ENCODE assay signal across 9 cellular contexts in the genomic region with DNA sequence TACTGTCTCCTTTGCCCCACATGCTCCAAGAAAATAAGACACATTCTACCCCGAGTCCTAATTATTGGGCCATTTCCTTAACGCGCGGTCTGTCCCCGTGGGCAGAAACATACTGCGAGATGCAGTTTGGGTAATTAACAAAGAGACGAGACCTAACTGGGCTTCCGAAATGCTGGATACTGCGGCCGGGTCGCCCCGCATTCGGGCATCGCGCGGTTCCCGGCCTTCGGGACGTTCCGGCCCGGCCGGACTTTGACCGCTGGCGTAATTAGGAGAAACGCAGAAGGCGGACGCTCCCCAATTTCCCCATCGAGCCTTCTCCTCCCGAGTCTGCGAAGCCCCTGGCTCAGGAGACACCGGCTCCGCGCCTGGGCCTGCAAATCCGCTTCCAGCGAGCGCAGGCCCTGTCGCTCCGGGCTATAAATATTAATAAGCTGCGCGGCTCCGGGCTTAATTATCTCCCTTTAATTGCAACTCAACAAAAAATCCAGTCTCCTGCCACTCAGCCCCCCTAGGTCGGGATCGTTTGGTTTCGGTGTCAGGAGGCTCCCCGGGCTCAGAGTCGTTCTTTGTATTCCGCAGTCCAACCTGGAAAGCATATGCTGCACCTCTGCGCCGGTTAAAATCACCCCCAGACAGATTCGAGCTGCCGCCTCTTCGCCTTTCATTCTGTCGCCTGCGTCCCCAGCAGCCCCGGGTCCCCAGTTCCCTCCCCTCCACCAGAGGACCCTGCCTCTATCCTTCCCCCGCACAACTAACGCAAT.
DNase-seq lines count a peak whose midpoint lies in the region; ATAC-seq lines count a peak whose summit lies in the region.
"Had no signal": no experiment of that assay in that cellular context is flagged by ENCODE, and none has a peak within 500 bp of the region (broad histone marks: within the 10 kb centered on the region; RNA-seq: fewer than 3 reads in every experiment).

No MANE protein-coding gene starts in this region.

- H3K4me3 ChIP-seq in duodenal mucosa (ENCODE audit: low read depth in 1 of 2, low read length in 2 of 2), result peak overlapping the region; percentile 50 to 54

- peaks cover 47 to 51% of the 10 kb centered on the region in 2 donors for H3K27me3 Mint-ChIP-seq in natural killer cell treated with Interleukin-12 subunit alpha and Interleukin-12 subunit beta and Interleukin-15 and Interleukin-18, amount 100 ng/mL, for 72 hours

- H3K36me3 Mint-ChIP-seq in natural killer cell treated with Interleukin-12 subunit alpha and Interleukin-12 subunit beta and Interleukin-15 and Interleukin-18, amount 100 ng/mL, for 72 hours, result no peaks in the 10 kb centered on the region

- H3K9me3 Mint-ChIP-seq in natural killer cell treated with Interleukin-12 subunit alpha and Interleukin-12 subunit beta and Interleukin-15 and Interleukin-18, amount 100 ng/mL, for 72 hours, result no peaks in the 10 kb centered on the region

- no peak overlapping the region for H3K9ac ChIP-seq in duodenal mucosa (ENCODE audit: low read depth in 1 of 2, low read length in 2 of 2)

- H3K27me3 ChIP-seq in duodenal mucosa (ENCODE audit: control insufficient read depth in 1 of 2, insufficient read depth in 2 of 2, low read length in 2 of 2), result peaks cover 43 to 58% of the 10 kb centered on the region in 2 donors

- no peak overlapping the region for H3K27ac Mint-ChIP-seq in natural killer cell treated with Interleukin-12 subunit alpha and Interleukin-12 subunit beta and Interleukin-15 and Interleukin-18, amount 100 ng/mL, for 72 hours

- H3K9me3 ChIP-seq in duodenal mucosa (ENCODE audit: control insufficient read depth in 1 of 2, low read length in 2 of 2), result no peaks in the 10 kb centered on the region

- DNase-seq in stimulated activated CD4-positive, alpha-beta T cell treated with anti-CD3 and anti-CD28 coated beads, Interleukin-15, amount 100 ng/mL, for 24 hours, result peak; percentile 7
- no peak for DNase-seq in stimulated activated CD4-positive, alpha-beta T cell treated with anti-CD3 and anti-CD28 coated beads, Interleukin-4, amount 100 ng/mL, for 4 hours
- DNase-seq in natural killer cell treated with Interleukin-12 subunit alpha and Interleukin-12 subunit beta and Interleukin-15 and Interleukin-18, amount 100 ng/mL, for 72 hours (ENCODE audit: low spot score), result no peak
- no peak for DNase-seq in NCI-H2171 treated with DMSO at 0.1 percent for 48 hours (lab: John Stamatoyannopoulos, UW)
- no peak for DNase-seq in HUDEP-2 (lab: John Stamatoyannopoulos, UW; ENCODE audit: unreplicated experiment in 76 of 76)

- peaks cover 0 to 18% of the 10 kb centered on the region in 2 donors for H3K4me1 ChIP-seq in duodenal mucosa (ENCODE audit: control insufficient read depth in 1 of 2, insufficient read depth in 2 of 2, low read length in 2 of 2)

- ATAC-seq in natural killer cell treated with Interleukin-12 subunit alpha and Interleukin-12 subunit beta and Interleukin-15 and Interleukin-18, amount 100 ng/mL, for 72 hours, result no peak
- ATAC-seq in GM21381 (IDR thresholded peaks at IDR 0.05; ENCODE audit: unreplicated experiment) (no peak), HG02763 (IDR thresholded peaks at IDR 0.05; ENCODE audit: unreplicated experiment) (no peak)
- ATAC-seq: left lobe of liver had no signal

- peak overlapping the region; percentile 77 for H3K4me3 Mint-ChIP-seq in natural killer cell treated with Interleukin-12 subunit alpha and Interleukin-12 subunit beta and Interleukin-15 and Interleukin-18, amount 100 ng/mL, for 72 hours

- H3K27ac ChIP-seq in duodenal mucosa (ENCODE audit: low read depth, low read length), result no peak overlapping the region

- peaks cover 15 to 29% of the 10 kb centered on the region in 2 donors for H3K4me1 Mint-ChIP-seq in natural killer cell treated with Interleukin-12 subunit alpha and Interleukin-12 subunit beta and Interleukin-15 and Interleukin-18, amount 100 ng/mL, for 72 hours (ENCODE audit: low read depth in 2 of 2)

- no peaks in the 10 kb centered on the region for H3K36me3 ChIP-seq in duodenal mucosa (ENCODE audit: control insufficient read depth in 1 of 2, insufficient read depth in 2 of 2, low read length in 2 of 2)
